In the genomic region with DNA sequence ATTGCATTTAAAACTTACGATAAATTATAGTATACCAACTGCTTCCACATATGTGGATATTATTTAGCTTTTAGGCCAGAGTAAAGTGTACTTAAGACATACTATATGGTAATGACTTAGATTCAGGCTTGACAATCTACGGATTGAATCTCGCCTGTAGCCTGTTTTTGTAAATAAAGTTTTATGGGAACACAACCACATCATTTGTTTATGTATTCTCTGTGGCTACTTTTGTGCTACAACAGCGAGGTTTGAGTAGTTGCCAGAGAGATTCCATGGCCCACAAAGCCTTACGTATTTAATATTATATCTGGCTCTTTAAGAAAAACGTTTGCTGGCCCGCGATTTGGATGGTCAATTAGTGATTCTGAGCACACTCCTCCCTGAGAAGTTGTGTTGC, we compare ENCODE assay signal across 9 cellular contexts. TPM values are rescaled to one million over a fixed set of nuclear protein-coding genes. Genes with fewer than 3 reads are reported as not detected.
"Had no signal": no experiment of that assay in that cellular context is flagged by ENCODE, and none has a peak within 500 bp of the region (broad histone marks: within the 10 kb centered on the region; RNA-seq: fewer than 3 reads in every experiment).

No MANE protein-coding gene starts in this region.

- H3K27ac Mint-ChIP-seq: H9, IgD-negative memory B cell had no signal

- FAIRE-seq: H54, HepG2 had no signal

- ATAC-seq: HepG2 had no signal

- H3K4me3 ChIP-seq: GM23248 had no signal

- H3K9ac ChIP-seq: GM23248 had no signal

- H3K9me3 Mint-ChIP-seq: H9 had no signal

- H3K4me3 Mint-ChIP-seq: H9, IgD-negative memory B cell had no signal

- H3K4me1 Mint-ChIP-seq: IgD-negative memory B cell had no signal

- H3K27ac ChIP-seq: GM23248, HL-60 had no signal

- H3K27me3 Mint-ChIP-seq: IgD-negative memory B cell had no signal

- H2AFZ ChIP-seq: GM23248 had no signal

- DNase-seq: GM23248, GOT3, H9, HCEC 1CT, KG1 had no signal

RNA-seq across cellular contexts. Expression of gene HHIP, which starts 37.6 kb away (rescaled TPM):
- total RNA-seq: HepG2 had no signal
- polyA plus RNA-seq: HepG2, IgD-negative memory B cell had no signal
